In the genomic region with DNA sequence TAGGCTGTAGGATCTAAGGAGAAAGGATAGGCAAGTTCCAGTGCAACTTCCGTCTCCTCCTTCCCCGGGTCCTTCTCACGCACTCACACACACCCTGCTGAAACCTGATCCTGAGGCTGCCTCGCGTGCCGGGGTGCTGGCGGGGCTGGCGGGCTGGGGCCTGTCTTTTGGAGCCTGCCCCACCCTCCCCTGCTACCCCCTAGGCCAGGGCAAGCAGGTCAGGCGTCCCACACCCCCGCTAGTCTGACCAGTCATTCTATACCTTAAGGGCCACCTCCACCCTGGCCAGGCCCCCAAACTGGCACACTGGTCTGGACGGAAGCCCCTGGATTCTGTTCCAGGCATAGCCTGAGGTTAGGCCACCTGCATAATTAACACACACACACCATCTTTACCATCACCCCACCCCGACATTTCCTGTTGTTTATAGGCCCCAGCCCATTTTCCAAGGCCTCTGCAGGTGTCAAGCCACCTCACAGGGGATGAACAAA, we compare ENCODE assay signal across 19 cellular contexts. TPM values are rescaled to one million over a fixed set of nuclear protein-coding genes. Genes with fewer than 3 reads are reported as not detected.
DNase-seq lines count a peak whose midpoint lies in the region; ATAC-seq, FAIRE-seq and TF ChIP-seq lines count a peak whose summit lies in the region.
"Had no signal": no experiment of that assay in that cellular context is flagged by ENCODE, and none has a peak within 500 bp of the region (broad histone marks: within the 10 kb centered on the region; RNA-seq: fewer than 3 reads in every experiment).

No MANE protein-coding gene starts in this region.

- H2BK15ac ChIP-seq in neuronal stem cell (ENCODE audit: low read length) = no peak overlapping the region

- H2BK120ac ChIP-seq in neuronal stem cell (ENCODE audit: low read depth, low read length) = no peak overlapping the region

- no peak overlapping the region for H3K4me2 ChIP-seq in neuronal stem cell (ENCODE audit: insufficient read depth, low read length, poor library complexity, severe bottlenecking)

- H3K9me3 ChIP-seq in neuronal stem cell (replicated peaks in 1 of 2; ENCODE audit: control insufficient read depth in 2 of 2, insufficient read depth in 1 of 2, low read depth in 1 of 2, low read length in 2 of 2) = no peaks in the 10 kb centered on the region
- H3K9me3 ChIP-seq: uterus had no signal

- no peak overlapping the region for H4K8ac ChIP-seq in neuronal stem cell (ENCODE audit: low read depth, low read length)

- no peak overlapping the region for H2AFZ ChIP-seq in neuronal stem cell (ENCODE audit: low read length)

- H3K4me3 ChIP-seq in neuronal stem cell (ENCODE audit: low read length in 2 of 2) = no peak overlapping the region
- H3K4me3 ChIP-seq: uterus had no signal

- peak overlapping the region; percentile 73 for H3K18ac ChIP-seq in neuronal stem cell (ENCODE audit: low read length)

- CTCF ChIA-PET in HEK293T (lab: Yijun Ruan, JAX) = no interaction called here

- H3K4ac ChIP-seq in neuronal stem cell (ENCODE audit: low read length) = no peak overlapping the region

- FAIRE-seq in RCC 7860 (lab: Jason Lieb, UNC) = no peak
- FAIRE-seq: astrocyte had no signal

- H3K14ac ChIP-seq in neuronal stem cell (ENCODE audit: low read length) = no peak overlapping the region

- WGBS in neuronal stem cell (ENCODE audit: extremely low coverage in 2 of 2, insufficient read length in 2 of 2, insufficient replicate concordance in 1 of 2), 2 donors = no CpG with 5 or more reads among the region's 12 CpGs

- no peak overlapping the region for H2BK12ac ChIP-seq in neuronal stem cell (ENCODE audit: low read length)

- H3K23ac ChIP-seq in neuronal stem cell (ENCODE audit: low read depth, low read length, poor library complexity) = peak overlapping the region; percentile 20

- no peak overlapping the region for H2BK5ac ChIP-seq in neuronal stem cell (ENCODE audit: low read length)

- DNase-seq in HEK293T (ENCODE audit: extremely low spot score) (peak; percentile 64), NCI-H510A treated with DMSO at 0.1 percent for 48 hours (lab: John Stamatoyannopoulos, UW) (peak; percentile 96), neuronal stem cell (ENCODE audit: low spot score) (peak; percentile 6), pons (ENCODE audit: low spot score) (no peak), NK-92 (lab: John Stamatoyannopoulos, UW; ENCODE audit: unreplicated experiment) (no peak), RCC 7860 (ENCODE audit: low spot score) (no peak)
- DNase-seq: activated CD8-positive, alpha-beta T cell treated with anti-CD3 and anti-CD28 coated beads for 36 hours; DND-41; naive thymus-derived CD8-positive, alpha-beta T cell; NCI-H1092 treated with DMSO at 0.1 percent for 48 hours; right cardiac atrium; stimulated activated CD4-positive, alpha-beta T cell treated with anti-CD3 and anti-CD28 coated beads, Interleukin-4, amount 100 ng/mL, for 24 hours; stimulated activated naive B cell treated with anti-CD40 and anti-IgM and Interleukin-4, amounts not matched to agents 10 μg/mL and 1 μg/mL and 100 μg/mL, for 72 hours; uterus had no signal

- peaks cover 2% of the 10 kb centered on the region for H3K79me1 ChIP-seq in neuronal stem cell (ENCODE audit: low read depth, low read length)

- peaks cover 0 to 1% of the 10 kb centered on the region in 2 donors for H3K36me3 ChIP-seq in neuronal stem cell (replicated peaks in 1 of 2; ENCODE audit: control insufficient read depth in 2 of 2, insufficient read depth in 2 of 2, low read length in 2 of 2)
- H3K36me3 ChIP-seq: uterus had no signal

- POLR2A ChIA-PET in HEK293T (lab: Yijun Ruan, JAX) = no interaction called here

- H3K4me1 ChIP-seq in neuronal stem cell (ENCODE audit: control insufficient read depth in 2 of 2, insufficient read depth in 1 of 2, low read depth in 1 of 2, low read length in 2 of 2) = peaks cover 0 to 16% of the 10 kb centered on the region in 2 donors
- H3K4me1 ChIP-seq: uterus had no signal

- H4K91ac ChIP-seq in neuronal stem cell (ENCODE audit: low read depth, low read length, poor library complexity) = no peak overlapping the region

- H2AK5ac ChIP-seq in neuronal stem cell (ENCODE audit: low read depth, low read length) = no peak overlapping the region

- no peak overlapping the region for H3K27ac ChIP-seq in neuronal stem cell (replicated peaks; ENCODE audit: low read length)
- H3K27ac ChIP-seq: uterus had no signal

- no peaks in the 10 kb centered on the region for H3K27me3 ChIP-seq in neuronal stem cell (ENCODE audit: control insufficient read depth in 3 of 3, insufficient read depth in 3 of 3, low read depth in 1 of 3, low read length in 3 of 3)
- H3K27me3 ChIP-seq: uterus had no signal

- H3K9ac ChIP-seq in neuronal stem cell (ENCODE audit: low read depth, low read length, poor library complexity) = peak overlapping the region; percentile 6

- ATAC-seq in esophagus mucosa (peak; percentile 85), HG02840 (IDR thresholded peaks at IDR 0.05; ENCODE audit: low FRiP score, unreplicated experiment) (no peak)
- ATAC-seq: activated CD8-positive, alpha-beta T cell treated with anti-CD3 and anti-CD28 coated beads for 36 hours; activated T-helper 17 cell treated with anti-CD3 and anti-CD28 coated beads, Interleukin-2, amount 50 U/mL, for 72 hours; naive thymus-derived CD8-positive, alpha-beta T cell; right cardiac atrium; Right ventricle myocardium inferior; stimulated activated naive B cell treated with anti-CD40 and anti-IgM and Interleukin-4, amounts not matched to agents 10 μg/mL and 1 μg/mL and 100 μg/mL, for 72 hours had no signal

TF ChIP-seq in HEK293T, 16 proteins besides CTCF, POLR2A, EP300 and RAD21:
- TF ChIP-seq ARNT (IDR thresholded peaks at IDR 0.05) (0 out of 2 replicates have a peak, but pooled peaks have one; percentile 45), NFRKB (IDR thresholded peaks at IDR 0.05) (no peak)
TF ChIP-seq in HEK293T: peak in this region for 1.

RNA-seq across cellular contexts. Expression of a gene that starts 48.2 kb away (rescaled TPM):
- 7.4 TPM for total RNA-seq in esophagus mucosa
- 2.7 TPM for polyA plus RNA-seq in neuronal stem cell (2013, experiment 1 of 2)
- 2.4 TPM for polyA plus RNA-seq in neuronal stem cell (2013, experiment 2 of 2)
- polyA plus RNA-seq: naive thymus-derived CD8-positive, alpha-beta T cell had no signal

Comparison
In these comparisons a context has a peak if more than half of its experiments do, and no peak if none do; other contexts are left out.
1. DNase-seq: peak in HEK293T (single experiment), NCI-H510A treated with DMSO at 0.1 percent for 48 hours (single experiment) and neuronal stem cell (single experiment); none in pons (single experiment), NK-92 (single experiment) and RCC 7860 (single experiment).